ENCODE assay signal across 10 cellular contexts in the genomic region with DNA sequence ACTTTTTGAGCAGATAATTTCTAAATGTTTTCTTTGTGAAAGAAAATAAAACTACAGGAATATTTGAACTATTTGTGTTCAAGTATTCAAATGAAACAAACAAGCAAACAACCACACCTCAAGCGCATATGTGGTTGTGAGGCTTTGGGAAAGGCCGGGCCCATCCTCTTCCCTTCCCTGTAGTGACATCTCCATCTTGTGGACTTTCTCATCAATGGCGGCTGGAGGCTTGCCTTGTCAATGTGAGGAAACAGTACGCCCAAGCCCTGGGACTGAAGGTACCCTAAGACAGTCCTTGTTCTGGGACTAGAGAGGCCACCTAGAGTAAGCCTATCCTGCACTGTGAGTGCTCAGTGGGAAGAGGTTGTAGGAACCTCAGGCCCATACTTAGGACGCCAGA.
DNase-seq lines count a peak whose midpoint lies in the region; ATAC-seq and TF ChIP-seq lines count a peak whose summit lies in the region.
"Had no signal": no experiment of that assay in that cellular context is flagged by ENCODE, and none has a peak within 500 bp of the region (broad histone marks: within the 10 kb centered on the region; RNA-seq: fewer than 3 reads in every experiment).

No MANE protein-coding gene starts in this region.

- TF ChIP-seq CTCF in LNCaP clone FGC (IDR thresholded peaks at IDR 0.05; ENCODE audit: control insufficient read depth, extremely low read depth, insufficient read depth) (peak; percentile 35; the same call in 1 of the 2 replicates), choroid plexus epithelial cell (conservative IDR thresholded peaks at IDR 0.05; ENCODE audit: low read depth, low read length) (peak; percentile 36)

- no peaks in the 10 kb centered on the region for H3K79me1 ChIP-seq in trophoblast cell (ENCODE audit: low read length)

- no peak overlapping the region for H2AFZ ChIP-seq in trophoblast cell (ENCODE audit: insufficient read depth, low read length, poor library complexity)

- no peak overlapping the region for H3K18ac ChIP-seq in trophoblast cell (ENCODE audit: low read length)

- H3K14ac ChIP-seq in trophoblast cell (ENCODE audit: low read length): no peak overlapping the region

- no peak overlapping the region for H3K27ac ChIP-seq in trophoblast cell (ENCODE audit: low read depth, low read length)

- no peak overlapping the region for H2BK120ac ChIP-seq in trophoblast cell (ENCODE audit: insufficient read depth, low read length, poor library complexity)

- no peak overlapping the region for H3K4me3 ChIP-seq in LNCaP clone FGC (ENCODE audit: low read depth, low read length)
- no peak overlapping the region for H3K4me3 ChIP-seq in choroid plexus epithelial cell (ENCODE audit: low read depth, low read length)
- no peak overlapping the region for H3K4me3 ChIP-seq in trophoblast cell (ENCODE audit: low read depth, low read length)

- no peak overlapping the region for H3K4ac ChIP-seq in trophoblast cell (ENCODE audit: low read depth, low read length)

- H3K79me2 ChIP-seq in trophoblast cell (ENCODE audit: control insufficient read depth, insufficient read depth, low read length, poor library complexity): no peaks in the 10 kb centered on the region

- no peak overlapping the region for H2BK5ac ChIP-seq in trophoblast cell (ENCODE audit: low read depth, low read length, poor library complexity)

- H2AK5ac ChIP-seq in trophoblast cell (ENCODE audit: low read length): no peak overlapping the region

- DNase-seq in NCI-H2171 treated with DMSO at 0.1 percent for 48 hours (lab: John Stamatoyannopoulos, UW) (peak; percentile 27), NCI-H2171 (lab: John Stamatoyannopoulos, UW) (no peak), LNCaP clone FGC (ENCODE audit: low read depth) (no peak), choroid plexus epithelial cell (ENCODE audit: low read depth) (peak; percentile 9), trophoblast cell (peak; percentile 12 to 32), SHP77 (lab: John Stamatoyannopoulos, UW) (no peak)
- no peak for DNase-seq in effector CD4-positive, alpha-beta T cell
- DNase-seq: naive B cell, NCI-H1436 had no signal

- H3K9me3 ChIP-seq in trophoblast cell (ENCODE audit: insufficient read depth, low read depth, low read length): no peaks in the 10 kb centered on the region

- H4K8ac ChIP-seq in trophoblast cell (ENCODE audit: low read depth, low read length): no peak overlapping the region

- no peak overlapping the region for H4K12ac ChIP-seq in trophoblast cell (ENCODE audit: low read depth, low read length)

- H3K9ac ChIP-seq in trophoblast cell (ENCODE audit: low read length): no peak overlapping the region

- H3K27me3 ChIP-seq in trophoblast cell (ENCODE audit: insufficient read depth, low read length): no peaks in the 10 kb centered on the region

- no peaks in the 10 kb centered on the region for H3K4me1 ChIP-seq in trophoblast cell (ENCODE audit: control insufficient read depth in 1 of 2, insufficient read depth in 2 of 2, low read length in 2 of 2)

- no peak for ATAC-seq in HG03469 (IDR thresholded peaks at IDR 0.05; ENCODE audit: unreplicated experiment)

- H3K36me3 ChIP-seq in trophoblast cell (ENCODE audit: control insufficient read depth in 1 of 2, insufficient read depth in 2 of 2, low read length in 2 of 2): peaks cover 13 to 21% of the 10 kb centered on the region in 2 experiments

- H4K91ac ChIP-seq in trophoblast cell (ENCODE audit: low read depth, low read length): no peak overlapping the region

- no peak overlapping the region for H2BK12ac ChIP-seq in trophoblast cell (ENCODE audit: low read length)

- WGBS in trophoblast cell (ENCODE audit: extremely low coverage, insufficient coverage, insufficient read length): no CpG with 5 or more reads among the region's 5 CpGs

- no peak overlapping the region for H3K4me2 ChIP-seq in trophoblast cell (ENCODE audit: low read length)

- no peak overlapping the region for H3K23ac ChIP-seq in trophoblast cell (ENCODE audit: low read length)

Comparison
In these comparisons a context has a peak if more than half of its experiments do, and no peak if none do; other contexts are left out.
1. DNase-seq: peak in NCI-H2171 treated with DMSO at 0.1 percent for 48 hours (single experiment), choroid plexus epithelial cell (single experiment) and trophoblast cell (2 of 2); none in NCI-H2171 (single experiment), LNCaP clone FGC (single experiment), SHP77 (0 of 2) and effector CD4-positive, alpha-beta T cell (single experiment).